In the genomic region with DNA sequence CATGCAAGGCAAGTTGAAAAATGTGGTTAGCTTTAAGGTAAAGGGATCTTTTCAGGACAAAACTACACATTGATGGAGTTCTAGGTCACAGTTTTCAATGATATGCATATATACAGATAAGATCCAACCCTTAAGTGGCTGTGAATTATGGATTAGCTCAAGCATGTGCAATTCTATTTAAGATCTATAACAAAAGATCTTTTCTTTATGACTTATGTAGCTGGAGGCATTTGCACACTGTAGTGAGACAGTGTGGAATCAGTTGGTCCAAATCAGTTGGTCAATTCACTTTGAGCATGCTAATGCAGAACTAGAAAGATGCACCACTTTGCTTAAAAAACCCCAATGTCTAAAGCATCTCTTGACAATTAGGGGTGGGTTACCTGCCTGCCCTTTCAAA, we compare ENCODE assay signal across 19 cellular contexts.
DNase-seq lines count a peak whose midpoint lies in the region; ATAC-seq and TF ChIP-seq lines count a peak whose summit lies in the region.
"Had no signal": no experiment of that assay in that cellular context is flagged by ENCODE, and none has a peak within 500 bp of the region (broad histone marks: within the 10 kb centered on the region; RNA-seq: fewer than 3 reads in every experiment).

No MANE protein-coding gene starts in this region.

- no peaks in the 10 kb centered on the region for H3K27me3 Mint-ChIP-seq in mesothelial cell of epicardium (ENCODE audit: low read depth)

- no peak for TF ChIP-seq EP300 in suprapubic skin (IDR thresholded peaks at IDR 0.05)

- H3K27me3 ChIP-seq in right atrium auricular region (no peaks in the 10 kb centered on the region), suprapubic skin (no peaks in the 10 kb centered on the region)
- H3K27me3 ChIP-seq: BLaER1 treated with 17β-estradiol and CSF1 and Interleukin-3, amounts not matched to agents 10 nM and 100 nM; Peyer's patch had no signal

- DNase-seq in right atrium auricular region (ENCODE audit: low spot score): no peak
- no peak for DNase-seq in left cardiac atrium
- DNase-seq in mesothelial cell of epicardium (ENCODE audit: low spot score in 2 of 2, unreplicated experiment in 2 of 2): no peak
- no peak for DNase-seq in suprapubic skin (ENCODE audit: low spot score in 2 of 2)
- DNase-seq in stimulated activated naive CD4-positive, alpha-beta T cell treated with Interleukin-2 at 50 U/mL for 16 hours (lab: John Stamatoyannopoulos, UW): no peak
- DNase-seq in NCI-H446 (lab: John Stamatoyannopoulos, UW): no peak
- DNase-seq: Calu3; CD8-positive, alpha-beta T cell; NCI-H1105 treated with DMSO at 0.1 percent for 48 hours; NCI-H1694; NCI-H2081 treated with DMSO at 0.1 percent for 48 hours; NK-92 treated with Interleukin-12 subunit alpha and Interleukin-12 subunit beta, amount 100 ng/mL, for 24 hours; Peyer's patch; Right ventricle myocardium superior had no signal

- peak overlapping the region; percentile 84 for H3K27ac Mint-ChIP-seq in mesothelial cell of epicardium
- H3K27ac Mint-ChIP-seq: CD8-positive, alpha-beta T cell; GM23338 had no signal

- H3K36me3 Mint-ChIP-seq in mesothelial cell of epicardium: no peaks in the 10 kb centered on the region
- H3K36me3 Mint-ChIP-seq: CD8-positive, alpha-beta T cell had no signal

- H3K4me3 Mint-ChIP-seq in mesothelial cell of epicardium: no peak overlapping the region
- H3K4me3 Mint-ChIP-seq: CD8-positive, alpha-beta T cell; GM23338 had no signal

- ATAC-seq in left cardiac atrium: no peak
- ATAC-seq in GM21717 (IDR thresholded peaks at IDR 0.05; ENCODE audit: unreplicated experiment): no peak
- ATAC-seq: CD8-positive, alpha-beta T cell; GM23338; HCT116; K562 had no signal

- no peak overlapping the region for H3K4me3 ChIP-seq in right atrium auricular region
- no peak overlapping the region for H3K4me3 ChIP-seq in suprapubic skin
- H3K4me3 ChIP-seq: BLaER1 treated with 17β-estradiol and CSF1 and Interleukin-3, amounts not matched to agents 10 nM and 100 nM; GM23338; K562; Peyer's patch had no signal

- intact Hi-C loops in left cardiac atrium (cut with DNase I): no loop called here

- H3K9me3 ChIP-seq in right atrium auricular region: no peaks in the 10 kb centered on the region
- no peaks in the 10 kb centered on the region for H3K9me3 ChIP-seq in suprapubic skin
- H3K9me3 ChIP-seq: Peyer's patch had no signal

- TF ChIP-seq CTCF in right atrium auricular region (IDR thresholded peaks at IDR 0.05) (no peak), mesothelial cell of epicardium (IDR thresholded peaks at IDR 0.05; ENCODE audit: unreplicated experiment) (no peak), suprapubic skin (IDR thresholded peaks at IDR 0.05) (no peak)

- H3K4me1 ChIP-seq in right atrium auricular region: peaks cover 0 to 19% of the 10 kb centered on the region in 2 donors
- peaks cover 16% of the 10 kb centered on the region for H3K4me1 ChIP-seq in suprapubic skin
- H3K4me1 ChIP-seq: Peyer's patch had no signal

- no peak for TF ChIP-seq POLR2A in suprapubic skin (IDR thresholded peaks at IDR 0.05)

- H3K27ac ChIP-seq in right atrium auricular region: peak overlapping the region; percentile 51 to 74
- H3K27ac ChIP-seq in suprapubic skin: peak overlapping the region; percentile 69

- no peaks in the 10 kb centered on the region for H3K36me3 ChIP-seq in right atrium auricular region
- no peaks in the 10 kb centered on the region for H3K36me3 ChIP-seq in suprapubic skin
- H3K36me3 ChIP-seq: BLaER1 treated with 17β-estradiol and CSF1 and Interleukin-3, amounts not matched to agents 10 nM and 100 nM; Peyer's patch had no signal

- H3K4me1 Mint-ChIP-seq in mesothelial cell of epicardium: peaks cover 53% of the 10 kb centered on the region
- H3K4me1 Mint-ChIP-seq: GM23338 had no signal

- H3K9me3 Mint-ChIP-seq in mesothelial cell of epicardium: peaks cover 5% of the 10 kb centered on the region
- H3K9me3 Mint-ChIP-seq: CD8-positive, alpha-beta T cell; GM23338 had no signal
